Comparison of ENCODE assay signal across 1 cellular context in the genomic region with DNA sequence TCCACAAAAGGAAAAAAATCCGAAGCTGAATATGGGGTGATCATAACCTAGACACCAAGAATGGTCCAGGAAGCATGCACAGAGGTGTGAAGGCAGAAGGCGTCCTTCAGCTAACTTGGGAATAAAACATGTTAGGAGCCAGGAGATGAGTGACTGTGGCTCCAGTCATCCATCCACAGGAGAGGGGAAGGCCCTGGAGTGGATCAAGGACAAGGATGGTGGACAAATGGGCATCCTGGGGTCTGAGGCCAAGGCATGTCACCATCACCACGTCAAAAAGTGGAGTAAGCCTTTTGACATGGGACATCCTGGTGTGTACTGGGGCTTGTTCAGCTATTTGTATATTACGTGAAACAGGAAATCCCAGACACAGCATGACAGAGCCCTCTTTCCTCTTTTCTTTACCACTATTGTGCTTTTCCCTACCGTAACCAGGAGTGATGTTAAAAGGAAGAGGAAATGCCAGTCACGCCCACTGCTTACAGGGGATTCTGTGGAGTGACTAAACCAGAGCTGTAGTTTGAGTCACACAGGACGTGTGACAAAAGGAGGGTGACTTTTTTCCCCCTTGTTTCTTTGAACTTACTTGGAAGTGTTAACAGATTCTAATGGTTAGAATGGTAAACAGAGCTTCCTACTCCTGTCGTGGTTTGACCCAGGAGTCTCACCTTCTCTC.
TF ChIP-seq lines count a peak whose summit lies in the region.

No MANE protein-coding gene starts in this region.

TF ChIP-seq in HepG2, 621 proteins besides CTCF, POLR2A, EP300 and RAD21 (continues in another document):
- TF ChIP-seq, protein P1, sequence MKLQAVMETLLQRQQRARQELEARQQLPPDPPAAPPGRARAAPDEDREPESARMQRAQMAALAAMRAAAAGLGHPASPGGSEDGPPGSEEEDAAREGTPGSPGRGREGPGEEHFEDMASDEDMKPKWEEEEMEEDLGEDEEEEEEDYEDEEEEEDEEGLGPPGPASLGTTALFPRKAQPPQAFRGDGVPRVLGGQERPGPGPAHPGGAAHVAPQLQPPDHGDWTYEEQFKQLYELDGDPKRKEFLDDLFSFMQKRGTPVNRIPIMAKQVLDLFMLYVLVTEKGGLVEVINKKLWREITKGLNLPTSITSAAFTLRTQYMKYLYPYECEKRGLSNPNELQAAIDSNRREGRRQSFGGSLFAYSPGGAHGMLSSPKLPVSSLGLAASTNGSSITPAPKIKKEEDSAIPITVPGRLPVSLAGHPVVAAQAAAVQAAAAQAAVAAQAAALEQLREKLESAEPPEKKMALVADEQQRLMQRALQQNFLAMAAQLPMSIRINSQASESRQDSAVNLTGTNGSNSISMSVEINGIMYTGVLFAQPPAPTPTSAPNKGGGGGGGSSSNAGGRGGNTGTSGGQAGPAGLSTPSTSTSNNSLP (IDR thresholded peaks at IDR 0.05; ENCODE audit: low read depth, low read length), result no peak
- TF ChIP-seq ZNF549 (CRISPR knock-in tag; IDR thresholded peaks at IDR 0.05), result no peak
- TF ChIP-seq RXRA (CRISPR knock-in tag; IDR thresholded peaks at IDR 0.05), result no peak; the same call in 1 of the 2 replicates
- no peak for TF ChIP-seq RARG (CRISPR knock-in tag; IDR thresholded peaks at IDR 0.05; ENCODE audit: low read depth)
- no peak for TF ChIP-seq THAP11 (CRISPR knock-in tag; IDR thresholded peaks at IDR 0.05)
- TF ChIP-seq ZNF317 (CRISPR knock-in tag; IDR thresholded peaks at IDR 0.05), result no peak
- TF ChIP-seq JARID2 (CRISPR knock-in tag; IDR thresholded peaks at IDR 0.05; ENCODE audit: insufficient replicate concordance), result no peak
- TF ChIP-seq CCDC6 (CRISPR knock-in tag; IDR thresholded peaks at IDR 0.05), result 0 out of 2 replicates have a peak, but pooled peaks have one; percentile 20
- no peak for TF ChIP-seq HOXA7 (CRISPR knock-in tag; IDR thresholded peaks at IDR 0.05)
- no peak for TF ChIP-seq MTA3 (CRISPR knock-in tag; IDR thresholded peaks at IDR 0.05)
- TF ChIP-seq, protein P2, sequence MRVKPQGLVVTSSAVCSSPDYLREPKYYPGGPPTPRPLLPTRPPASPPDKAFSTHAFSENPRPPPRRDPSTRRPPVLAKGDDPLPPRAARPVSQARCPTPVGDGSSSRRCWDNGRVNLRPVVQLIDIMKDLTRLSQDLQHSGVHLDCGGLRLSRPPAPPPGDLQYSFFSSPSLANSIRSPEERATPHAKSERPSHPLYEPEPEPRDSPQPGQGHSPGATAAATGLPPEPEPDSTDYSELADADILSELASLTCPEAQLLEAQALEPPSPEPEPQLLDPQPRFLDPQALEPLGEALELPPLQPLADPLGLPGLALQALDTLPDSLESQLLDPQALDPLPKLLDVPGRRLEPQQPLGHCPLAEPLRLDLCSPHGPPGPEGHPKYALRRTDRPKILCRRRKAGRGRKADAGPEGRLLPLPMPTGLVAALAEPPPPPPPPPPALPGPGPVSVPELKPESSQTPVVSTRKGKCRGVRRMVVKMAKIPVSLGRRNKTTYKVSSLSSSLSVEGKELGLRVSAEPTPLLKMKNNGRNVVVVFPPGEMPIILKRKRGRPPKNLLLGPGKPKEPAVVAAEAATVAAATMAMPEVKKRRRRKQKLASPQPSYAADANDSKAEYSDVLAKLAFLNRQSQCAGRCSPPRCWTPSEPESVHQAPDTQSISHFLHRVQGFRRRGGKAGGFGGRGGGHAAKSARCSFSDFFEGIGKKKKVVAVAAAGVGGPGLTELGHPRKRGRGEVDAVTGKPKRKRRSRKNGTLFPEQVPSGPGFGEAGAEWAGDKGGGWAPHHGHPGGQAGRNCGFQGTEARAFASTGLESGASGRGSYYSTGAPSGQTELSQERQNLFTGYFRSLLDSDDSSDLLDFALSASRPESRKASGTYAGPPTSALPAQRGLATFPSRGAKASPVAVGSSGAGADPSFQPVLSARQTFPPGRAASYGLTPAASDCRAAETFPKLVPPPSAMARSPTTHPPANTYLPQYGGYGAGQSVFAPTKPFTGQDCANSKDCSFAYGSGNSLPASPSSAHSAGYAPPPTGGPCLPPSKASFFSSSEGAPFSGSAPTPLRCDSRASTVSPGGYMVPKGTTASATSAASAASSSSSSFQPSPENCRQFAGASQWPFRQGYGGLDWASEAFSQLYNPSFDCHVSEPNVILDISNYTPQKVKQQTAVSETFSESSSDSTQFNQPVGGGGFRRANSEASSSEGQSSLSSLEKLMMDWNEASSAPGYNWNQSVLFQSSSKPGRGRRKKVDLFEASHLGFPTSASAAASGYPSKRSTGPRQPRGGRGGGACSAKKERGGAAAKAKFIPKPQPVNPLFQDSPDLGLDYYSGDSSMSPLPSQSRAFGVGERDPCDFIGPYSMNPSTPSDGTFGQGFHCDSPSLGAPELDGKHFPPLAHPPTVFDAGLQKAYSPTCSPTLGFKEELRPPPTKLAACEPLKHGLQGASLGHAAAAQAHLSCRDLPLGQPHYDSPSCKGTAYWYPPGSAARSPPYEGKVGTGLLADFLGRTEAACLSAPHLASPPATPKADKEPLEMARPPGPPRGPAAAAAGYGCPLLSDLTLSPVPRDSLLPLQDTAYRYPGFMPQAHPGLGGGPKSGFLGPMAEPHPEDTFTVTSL (CRISPR knock-in tag; IDR thresholded peaks at IDR 0.05; ENCODE audit: borderline replicate concordance), result no peak
- peak; percentile 21; the same call in 1 of the 2 replicates for TF ChIP-seq ZNF687 (CRISPR knock-in tag; IDR thresholded peaks at IDR 0.05)
- TF ChIP-seq SOX6 (IDR thresholded peaks at IDR 0.05), result no peak
- peak; percentile 19; the same call in 1 of the 2 replicates for TF ChIP-seq SOX6 (CRISPR knock-in tag; IDR thresholded peaks at IDR 0.05)
- TF ChIP-seq HMG20A (CRISPR knock-in tag; IDR thresholded peaks at IDR 0.05; ENCODE audit: borderline replicate concordance), result peak; percentile 37; the same call in 1 of the 2 replicates
- TF ChIP-seq ZBTB4 (CRISPR knock-in tag; IDR thresholded peaks at IDR 0.05; ENCODE audit: borderline replicate concordance), result no peak
- no peak for TF ChIP-seq CBFB (CRISPR knock-in tag; IDR thresholded peaks at IDR 0.05)
- TF ChIP-seq JUNB (CRISPR knock-in tag; IDR thresholded peaks at IDR 0.05; ENCODE audit: borderline replicate concordance), result no peak
- TF ChIP-seq MZF1 (CRISPR knock-in tag; IDR thresholded peaks at IDR 0.05; ENCODE audit: borderline replicate concordance), result no peak
- no peak for TF ChIP-seq ZNF644 (CRISPR knock-in tag; IDR thresholded peaks at IDR 0.05; ENCODE audit: low read depth)
- no peak for TF ChIP-seq TBL1XR1 (IDR thresholded peaks at IDR 0.05; ENCODE audit: borderline replicate concordance, low read length, partially characterized antibody)
- no peak for TF ChIP-seq HNF1B (CRISPR knock-in tag; IDR thresholded peaks at IDR 0.05)
- TF ChIP-seq MYPOP (CRISPR knock-in tag; IDR thresholded peaks at IDR 0.05), result no peak
- no peak for TF ChIP-seq MAX (IDR thresholded peaks at IDR 0.05)
- TF ChIP-seq GPN1 (CRISPR knock-in tag; IDR thresholded peaks at IDR 0.05; ENCODE audit: borderline replicate concordance), result no peak
- no peak for TF ChIP-seq ZNF557 (CRISPR knock-in tag; IDR thresholded peaks at IDR 0.05)
- no peak for TF ChIP-seq BCLAF1 (IDR thresholded peaks at IDR 0.05)
- TF ChIP-seq ZSCAN25 (CRISPR knock-in tag; IDR thresholded peaks at IDR 0.05), result no peak
